ENCODE assay signal across 25 cellular contexts in genomic region chr11:70364198-70364597, GRCh38. TPM values are rescaled to one million over a fixed set of nuclear protein-coding genes. Genes with fewer than 3 reads are reported as not detected.
DNase-seq lines count a peak whose midpoint lies in the region; ATAC-seq and TF ChIP-seq lines count a peak whose summit lies in the region.
"Had no signal": no experiment of that assay in that cellular context is flagged by ENCODE, and none has a peak within 500 bp of the region (broad histone marks: within the 10 kb centered on the region; RNA-seq: fewer than 3 reads in every experiment).

No MANE protein-coding gene starts in this region.

- H3K27me3 ChIP-seq in endodermal cell (ENCODE audit: control insufficient read depth, insufficient read depth, low read length, poor library complexity, severe bottlenecking), result no peaks in the 10 kb centered on the region
- no peaks in the 10 kb centered on the region for H3K27me3 ChIP-seq in tibial artery
- no peaks in the 10 kb centered on the region for H3K27me3 ChIP-seq in suprapubic skin

- no peak for TF ChIP-seq EP300 in suprapubic skin (IDR thresholded peaks at IDR 0.05)

- ATAC-seq in HG02759 (IDR thresholded peaks at IDR 0.05; ENCODE audit: unreplicated experiment) (no peak), GM19023 (IDR thresholded peaks at IDR 0.05; ENCODE audit: unreplicated experiment) (no peak)

- TF ChIP-seq CTCF in endodermal cell (conservative IDR thresholded peaks at IDR 0.05) (no peak), tibial artery (IDR thresholded peaks at IDR 0.05) (no peak), suprapubic skin (IDR thresholded peaks at IDR 0.05) (no peak)

- H3K4me1 Mint-ChIP-seq in activated CD4-positive, alpha-beta T cell treated with anti-CD3 and anti-CD28 coated beads, Interleukin-2, amount 10 ng/mL, durations not matched to agents 24 days and 14 days, result peaks cover 25% of the 10 kb centered on the region
- H3K4me1 Mint-ChIP-seq in activated T-helper 1 cell treated with anti-CD3 and anti-CD28 coated beads, Interleukin-12 subunit alpha, Interleukin-12 subunit beta, Interleukin-2, Interleukin-4 antibody, amounts not matched to agents 30 ng/mL and 10 ng/mL and 1 ng/mL, durations not matched to agents 14 hours and 24 hours and 36 hours (ENCODE audit: low read depth), result peaks cover 28% of the 10 kb centered on the region
- H3K4me1 Mint-ChIP-seq in endodermal cell, result no peaks in the 10 kb centered on the region

- H3K9ac ChIP-seq in endodermal cell (ENCODE audit: extremely low read depth, low read length, poor library complexity, severe bottlenecking), result no peak overlapping the region

- H3K36me3 ChIP-seq in endodermal cell (ENCODE audit: control insufficient read depth, insufficient read depth, low read length), result peaks cover 98% of the 10 kb centered on the region
- peaks cover 8 to 65% (median 23%) of the 10 kb centered on the region in 3 donors for H3K36me3 ChIP-seq in tibial artery
- peaks cover 77% of the 10 kb centered on the region for H3K36me3 ChIP-seq in suprapubic skin

- H3K4me3 ChIP-seq in endodermal cell (ENCODE audit: low read length) (no peak overlapping the region), tibial artery (no peak overlapping the region), suprapubic skin (no peak overlapping the region)
- H3K4me3 ChIP-seq: SK-N-MC had no signal

- no peak for TF ChIP-seq POLR2A in suprapubic skin (IDR thresholded peaks at IDR 0.05)

- peaks cover 49% of the 10 kb centered on the region for H3K36me3 Mint-ChIP-seq in activated CD4-positive, alpha-beta T cell treated with anti-CD3 and anti-CD28 coated beads, Interleukin-2, amount 10 ng/mL, durations not matched to agents 24 days and 14 days (ENCODE audit: low read depth)
- peaks cover 46% of the 10 kb centered on the region for H3K36me3 Mint-ChIP-seq in activated T-helper 1 cell treated with anti-CD3 and anti-CD28 coated beads, Interleukin-12 subunit alpha, Interleukin-12 subunit beta, Interleukin-2, Interleukin-4 antibody, amounts not matched to agents 30 ng/mL and 10 ng/mL and 1 ng/mL, durations not matched to agents 14 hours and 24 hours and 36 hours (ENCODE audit: low read depth)
- peaks cover 74% of the 10 kb centered on the region for H3K36me3 Mint-ChIP-seq in endodermal cell (ENCODE audit: low read depth)

- WGBS in endodermal cell (ENCODE audit: insufficient coverage in 1 of 2, insufficient read length in 1 of 2), 2 experiments, result 100% methylated on average over 2 of the region's 2 CpGs
- 80% methylated on average over 2 of the region's 2 CpGs for WGBS in suprapubic skin

- H3K27me3 Mint-ChIP-seq in activated CD4-positive, alpha-beta T cell treated with anti-CD3 and anti-CD28 coated beads, Interleukin-2, amount 10 ng/mL, durations not matched to agents 24 days and 14 days, result no peaks in the 10 kb centered on the region
- H3K27me3 Mint-ChIP-seq in activated T-helper 1 cell treated with anti-CD3 and anti-CD28 coated beads, Interleukin-12 subunit alpha, Interleukin-12 subunit beta, Interleukin-2, Interleukin-4 antibody, amounts not matched to agents 30 ng/mL and 10 ng/mL and 1 ng/mL, durations not matched to agents 14 hours and 24 hours and 36 hours (ENCODE audit: insufficient read depth), result no peaks in the 10 kb centered on the region
- no peaks in the 10 kb centered on the region for H3K27me3 Mint-ChIP-seq in endodermal cell (ENCODE audit: insufficient read depth)
- H3K27me3 Mint-ChIP-seq: activated CD8-positive, alpha-beta memory T cell treated with anti-CD3 and anti-CD28 coated beads, Interleukin-2, amount 10 ng/mL, durations not matched to agents 7 days and 5 days; IgD-negative memory B cell; memory B cell had no signal

- H3K4me3 Mint-ChIP-seq in activated CD4-positive, alpha-beta T cell treated with anti-CD3 and anti-CD28 coated beads, Interleukin-2, amount 10 ng/mL, durations not matched to agents 24 days and 14 days, result peak overlapping the region; percentile 79
- H3K4me3 Mint-ChIP-seq in activated T-helper 1 cell treated with anti-CD3 and anti-CD28 coated beads, Interleukin-12 subunit alpha, Interleukin-12 subunit beta, Interleukin-2, Interleukin-4 antibody, amounts not matched to agents 30 ng/mL and 10 ng/mL and 1 ng/mL, durations not matched to agents 14 hours and 24 hours and 36 hours, result no peak overlapping the region
- H3K4me3 Mint-ChIP-seq in endodermal cell, result no peak overlapping the region
- H3K4me3 Mint-ChIP-seq: IgD-negative memory B cell, memory B cell had no signal

- no peak for DNase-seq in activated CD4-positive, alpha-beta T cell treated with anti-CD3 and anti-CD28 coated beads, Interleukin-2, amount 10 ng/mL, durations not matched to agents 24 days and 14 days
- DNase-seq in activated CD4-positive, alpha-beta T cell treated with anti-CD3 and anti-CD28 coated beads for 1 hour, result no peak
- DNase-seq in activated T-helper 1 cell treated with anti-CD3 and anti-CD28 coated beads, Interleukin-12 subunit alpha, Interleukin-12 subunit beta, Interleukin-2, Interleukin-4 antibody, amounts not matched to agents 30 ng/mL and 10 ng/mL and 1 ng/mL, durations not matched to agents 14 hours and 24 hours and 36 hours (ENCODE audit: low spot score), result no peak
- DNase-seq in endodermal cell (peak; percentile 9), tibial artery (no peak), suprapubic skin (ENCODE audit: low spot score in 2 of 2) (no peak)
- DNase-seq: activated CD4-positive, alpha-beta T cell treated with anti-CD3 and anti-CD28 coated beads for 48 hours; activated effector memory CD4-positive, alpha-beta T cell treated with Interleukin-2 at 50 U/mL for 16 hours; CD8-positive, alpha-beta T cell; DMS 273 treated with DMSO at 0.1 percent for 48 hours; head of caudate nucleus; kidney glomerular epithelial cell; NCI-H1105 treated with DMSO at 0.1 percent for 48 hours; NCI-H2029; NCI-H69; nucleus accumbens; small intestine had no signal

- H3K9me3 ChIP-seq in endodermal cell (ENCODE audit: control insufficient read depth, low read length), result no peaks in the 10 kb centered on the region
- no peaks in the 10 kb centered on the region for H3K9me3 ChIP-seq in tibial artery
- no peaks in the 10 kb centered on the region for H3K9me3 ChIP-seq in suprapubic skin

- no peak overlapping the region for H3K27ac Mint-ChIP-seq in activated CD4-positive, alpha-beta T cell treated with anti-CD3 and anti-CD28 coated beads, Interleukin-2, amount 10 ng/mL, durations not matched to agents 24 days and 14 days
- peak overlapping the region; percentile 97 for H3K27ac Mint-ChIP-seq in activated T-helper 1 cell treated with anti-CD3 and anti-CD28 coated beads, Interleukin-12 subunit alpha, Interleukin-12 subunit beta, Interleukin-2, Interleukin-4 antibody, amounts not matched to agents 30 ng/mL and 10 ng/mL and 1 ng/mL, durations not matched to agents 14 hours and 24 hours and 36 hours
- no peak overlapping the region for H3K27ac Mint-ChIP-seq in endodermal cell
- H3K27ac Mint-ChIP-seq: memory B cell had no signal

- H3K4me1 ChIP-seq in endodermal cell (ENCODE audit: control insufficient read depth, insufficient read depth, low read length) (no peaks in the 10 kb centered on the region), tibial artery (peaks cover 0 to 40% (median 15%) of the 10 kb centered on the region in 4 donors), suprapubic skin (no peaks in the 10 kb centered on the region)

- H3K9me3 Mint-ChIP-seq in activated CD4-positive, alpha-beta T cell treated with anti-CD3 and anti-CD28 coated beads, Interleukin-2, amount 10 ng/mL, durations not matched to agents 24 days and 14 days, result no peaks in the 10 kb centered on the region
- H3K9me3 Mint-ChIP-seq in activated T-helper 1 cell treated with anti-CD3 and anti-CD28 coated beads, Interleukin-12 subunit alpha, Interleukin-12 subunit beta, Interleukin-2, Interleukin-4 antibody, amounts not matched to agents 30 ng/mL and 10 ng/mL and 1 ng/mL, durations not matched to agents 14 hours and 24 hours and 36 hours, result no peaks in the 10 kb centered on the region
- H3K9me3 Mint-ChIP-seq in endodermal cell, result no peaks in the 10 kb centered on the region
- H3K9me3 Mint-ChIP-seq: CD8-positive, alpha-beta T cell; IgD-negative memory B cell; memory B cell; T-helper 1 cell treated with Interleukin-12 subunit alpha and Interleukin-12 subunit beta and Interleukin-4 antibody, amounts not matched to agents 30 μg/mL and 1 μg/mL, for 36 hours had no signal

- H3K27ac ChIP-seq in endodermal cell (ENCODE audit: low read depth, low read length) (no peak overlapping the region), tibial artery (peak overlapping the region; percentile 59 to 66), suprapubic skin (no peak overlapping the region)
- H3K27ac ChIP-seq: 22Rv1, SK-N-MC had no signal

- intact Hi-C loops in activated CD4-positive, alpha-beta T cell treated with anti-CD3 and anti-CD28 coated beads, Interleukin-2, amount 10 ng/mL, durations not matched to agents 24 days and 14 days (cut with micrococcal nuclease), result loop anchor here (2.0 kb wide), 2 partner anchors 93 to 161 kb away; partner anchors contain the start of genes FADD and PPFIA1
- intact Hi-C loops in activated T-helper 1 cell treated with anti-CD3 and anti-CD28 coated beads, Interleukin-12 subunit alpha, Interleukin-12 subunit beta, Interleukin-2, Interleukin-4 antibody, amounts not matched to agents 30 ng/mL and 10 ng/mL and 1 ng/mL, durations not matched to agents 14 hours and 24 hours and 36 hours (cut with micrococcal nuclease), result no loop called here
- intact Hi-C loops in tibial artery (cut with DNase I; ENCODE audit: low total_unique reads), result no loop called here

RNA-seq across cellular contexts. Expression of gene CTTN, which starts 34.1 kb away (rescaled TPM):
- 56.7 and 57.0 TPM in 2 replicates for total RNA-seq in activated CD4-positive, alpha-beta T cell treated with anti-CD3 and anti-CD28 coated beads, Interleukin-2, amount 10 ng/mL, durations not matched to agents 24 days and 14 days
- 51.4 and 53.7 TPM in 2 replicates for total RNA-seq in activated T-helper 1 cell treated with anti-CD3 and anti-CD28 coated beads, Interleukin-12 subunit alpha, Interleukin-12 subunit beta, Interleukin-2, Interleukin-4 antibody, amounts not matched to agents 30 ng/mL and 10 ng/mL and 1 ng/mL, durations not matched to agents 14 hours and 24 hours and 36 hours
- total RNA-seq in endodermal cell (100 to 1,000 TPM; 282 to 283 TPM), suprapubic skin (100 to 1,000 TPM; 179 to 458 (median 200) TPM)
- 150 TPM for polyA plus RNA-seq in endodermal cell (2013, experiment 1 of 2)
- 132 TPM for polyA plus RNA-seq in endodermal cell (2013, experiment 2 of 2)

Comparison
In these comparisons a context has a peak if more than half of its experiments do, and no peak if none do; other contexts are left out.
1. H3K27ac ChIP-seq: peak in tibial artery (2 of 2); none in endodermal cell (single experiment) and suprapubic skin (single experiment).